24 cellular contexts compared by ENCODE assay signal in genomic region chr22:44427506-44428470, GRCh38.
DNase-seq lines count a peak whose midpoint lies in the region; ATAC-seq, FAIRE-seq and TF ChIP-seq lines count a peak whose summit lies in the region.
"Had no signal": no experiment of that assay in that cellular context is flagged by ENCODE, and none has a peak within 500 bp of the region (broad histone marks: within the 10 kb centered on the region; RNA-seq: fewer than 3 reads in every experiment).

No MANE protein-coding gene starts in this region.

- H3K79me2 ChIP-seq in neural progenitor cell (ENCODE audit: low read depth) = no peaks in the 10 kb centered on the region

- H3K4me1 ChIP-seq in kidney (ENCODE audit: control insufficient read depth in 1 of 2, insufficient read depth in 1 of 2, low read depth in 1 of 2, low read length in 2 of 2) = no peaks in the 10 kb centered on the region
- H3K4me1 ChIP-seq in neural progenitor cell = peaks cover 9% of the 10 kb centered on the region
- peaks cover 0 to 9% (median 2%) of the 10 kb centered on the region in 6 donors for H3K4me1 ChIP-seq in spleen
- H3K4me1 ChIP-seq: A549; BLaER1 treated with 17β-estradiol and CSF1 and Interleukin-3, amounts not matched to agents 10 nM and 100 nM had no signal

- H2AFZ ChIP-seq in neural progenitor cell (replicated peaks) = no peak overlapping the region

- TF ChIP-seq POLR2A in spleen (IDR thresholded peaks at IDR 0.05) = no peak

- POLR2A ChIA-PET in activated CD4-positive, alpha-beta memory T cell treated with anti-CD3 and anti-CD28 coated beads for 36 hours (lab: Charles Lee) = no interaction called here

- H3K36me3 ChIP-seq in kidney (ENCODE audit: control insufficient read depth in 1 of 2, insufficient read depth in 2 of 2, low read length in 2 of 2) (no peaks in the 10 kb centered on the region), neural progenitor cell (no peaks in the 10 kb centered on the region), spleen (no peaks in the 10 kb centered on the region)
- H3K36me3 ChIP-seq: BLaER1 treated with 17β-estradiol and CSF1 and Interleukin-3, amounts not matched to agents 10 nM and 100 nM had no signal

- CTCF ChIA-PET in activated CD4-positive, alpha-beta memory T cell treated with anti-CD3 and anti-CD28 coated beads for 36 hours (lab: Charles Lee) = interaction anchor here (0.6 kb wide), 1 partner anchor 351 kb away, joined by 3 read pairs; no protein-coding TSS in a partner anchor

- no peaks in the 10 kb centered on the region for H3K27me3 ChIP-seq in neural progenitor cell
- peaks cover 0 to 55% (median 0%) of the 10 kb centered on the region in 7 donors for H3K27me3 ChIP-seq in spleen (replicated peaks in 1 of 7)
- H3K27me3 ChIP-seq: BLaER1 treated with 17β-estradiol and CSF1 and Interleukin-3, amounts not matched to agents 10 nM and 100 nM had no signal

- H3K9ac ChIP-seq in kidney (ENCODE audit: low read length in 2 of 2) (no peak overlapping the region), neural progenitor cell (no peak overlapping the region)
- H3K9ac ChIP-seq: BLaER1 treated with 17β-estradiol and CSF1 and Interleukin-3, amounts not matched to agents 10 nM and 100 nM; SK-N-SH had no signal

- no peak overlapping the region for H3K27ac ChIP-seq in kidney (ENCODE audit: low read depth in 2 of 2, low read length in 2 of 2)
- no peak overlapping the region for H3K27ac ChIP-seq in neural progenitor cell
- H3K27ac ChIP-seq in spleen = no peak overlapping the region
- H3K27ac ChIP-seq: A549; BLaER1 treated with 17β-estradiol and CSF1 and Interleukin-3, amounts not matched to agents 10 nM and 100 nM had no signal

- H3K9me3 Mint-ChIP-seq in neural progenitor cell = no peaks in the 10 kb centered on the region
- H3K9me3 Mint-ChIP-seq in activated CD4-positive, alpha-beta memory T cell treated with anti-CD3 and anti-CD28 coated beads for 36 hours = no peaks in the 10 kb centered on the region
- H3K9me3 Mint-ChIP-seq: CD8-positive, alpha-beta T cell had no signal

- no peak overlapping the region for H3K4me3 ChIP-seq in kidney (ENCODE audit: low read length in 2 of 2)
- H3K4me3 ChIP-seq in neural progenitor cell = no peak overlapping the region
- H3K4me3 ChIP-seq in spleen = no peak overlapping the region
- H3K4me3 ChIP-seq: A549; BLaER1 treated with 17β-estradiol and CSF1 and Interleukin-3, amounts not matched to agents 10 nM and 100 nM; GM12878; K562 had no signal

- no peak for TF ChIP-seq CTCF in kidney (IDR thresholded peaks at IDR 0.05; ENCODE audit: borderline replicate concordance, extremely low read depth, insufficient read depth)
- no peak for TF ChIP-seq CTCF in neural progenitor cell (IDR thresholded peaks at IDR 0.05)
- no peak for TF ChIP-seq CTCF in spleen (IDR thresholded peaks at IDR 0.05 in 8 of 11, conservative IDR thresholded peaks at IDR 0.05 in 3 of 11)

- H3K9me3 ChIP-seq in kidney (ENCODE audit: control insufficient read depth in 1 of 2, low read length in 2 of 2) = no peaks in the 10 kb centered on the region
- no peaks in the 10 kb centered on the region for H3K9me3 ChIP-seq in neural progenitor cell (ENCODE audit: low read depth)
- H3K9me3 ChIP-seq in spleen = no peaks in the 10 kb centered on the region
- H3K9me3 ChIP-seq: A549; BLaER1 treated with 17β-estradiol and CSF1 and Interleukin-3, amounts not matched to agents 10 nM and 100 nM; SK-N-SH had no signal

- peaks cover 6% of the 10 kb centered on the region for H3F3A ChIP-seq in neural progenitor cell (ENCODE audit: low read depth)

- WGBS in spleen, 5 donors = 76 to 86% (median 83%) methylated on average over 20 to 21 of the region's 21 CpGs

- no peaks in the 10 kb centered on the region for H4K20me1 ChIP-seq in neural progenitor cell (ENCODE audit: low read depth)
- H4K20me1 ChIP-seq: BLaER1 treated with 17β-estradiol and CSF1 and Interleukin-3, amounts not matched to agents 10 nM and 100 nM had no signal

- H3K36me3 Mint-ChIP-seq in neural progenitor cell = no peaks in the 10 kb centered on the region
- no peaks in the 10 kb centered on the region for H3K36me3 Mint-ChIP-seq in activated CD4-positive, alpha-beta memory T cell treated with anti-CD3 and anti-CD28 coated beads for 36 hours
- H3K36me3 Mint-ChIP-seq: CD8-positive, alpha-beta T cell had no signal

- peaks cover 28% of the 10 kb centered on the region for H3K4me1 Mint-ChIP-seq in neural progenitor cell
- no peaks in the 10 kb centered on the region for H3K4me1 Mint-ChIP-seq in activated CD4-positive, alpha-beta memory T cell treated with anti-CD3 and anti-CD28 coated beads for 36 hours (ENCODE audit: low read depth)

- ATAC-seq in Right ventricle myocardium inferior (no peak), GM21619 (IDR thresholded peaks at IDR 0.05; ENCODE audit: unreplicated experiment) (no peak), GM18873 (IDR thresholded peaks at IDR 0.05; ENCODE audit: low FRiP score, unreplicated experiment) (no peak)
- ATAC-seq: A549; CD8-positive, alpha-beta T cell; GM12878; HCT116; K562 had no signal

- H3K27ac Mint-ChIP-seq in neural progenitor cell = peak overlapping the region; percentile 78
- no peak overlapping the region for H3K27ac Mint-ChIP-seq in activated CD4-positive, alpha-beta memory T cell treated with anti-CD3 and anti-CD28 coated beads for 36 hours
- H3K27ac Mint-ChIP-seq: CD8-positive, alpha-beta T cell had no signal

- no peak for FAIRE-seq in kidney (lab: Jason Lieb, UNC)
- FAIRE-seq: A549, GM12878, GM18507, K562 had no signal

- no peak overlapping the region for H3K4me2 ChIP-seq in neural progenitor cell
- H3K4me2 ChIP-seq: A549; BLaER1 treated with 17β-estradiol and CSF1 and Interleukin-3, amounts not matched to agents 10 nM and 100 nM; SK-N-SH had no signal

- H3K4me3 Mint-ChIP-seq in neural progenitor cell = no peak overlapping the region
- H3K4me3 Mint-ChIP-seq in activated CD4-positive, alpha-beta memory T cell treated with anti-CD3 and anti-CD28 coated beads for 36 hours = no peak overlapping the region
- H3K4me3 Mint-ChIP-seq: CD8-positive, alpha-beta T cell had no signal

- DNase-seq in cardiac septum (ENCODE audit: low spot score) (peak; percentile 46), Right ventricle myocardium inferior (ENCODE audit: missing footprints) (no peak), kidney (peak; percentile 10), neural progenitor cell (ENCODE audit: low spot score) (no peak), spleen (peak; percentile 36)
- no peak for DNase-seq in activated CD4-positive, alpha-beta memory T cell treated with anti-CD3 and anti-CD28 coated beads for 36 hours
- DNase-seq: Calu3; CD8-positive, alpha-beta T cell; EL; MV-4-11; NCI-H187; NCI-H2227 treated with DMSO at 0.1 percent for 48 hours; NCI-H510A treated with DMSO at 0.1 percent for 48 hours; NCI-H774; SHP77 treated with DMSO at 0.1 percent for 48 hours; SK-N-SH had no signal

- peaks cover 2% of the 10 kb centered on the region for H3K27me3 Mint-ChIP-seq in neural progenitor cell (ENCODE audit: insufficient read depth, low read depth)
- H3K27me3 Mint-ChIP-seq in activated CD4-positive, alpha-beta memory T cell treated with anti-CD3 and anti-CD28 coated beads for 36 hours = peaks cover 4% of the 10 kb centered on the region

- intact Hi-C loops in cardiac septum (cut with DNase I) = no loop called here
- intact Hi-C loops in Right ventricle myocardium inferior (cut with DNase I) = no loop called here
- intact Hi-C loops in kidney (cut with DNase I) = no loop called here
- intact Hi-C loops in spleen (cut with DNase I; ENCODE audit: low total_unique reads) = no loop called here
- intact Hi-C loops in activated CD4-positive, alpha-beta memory T cell treated with anti-CD3 and anti-CD28 coated beads for 36 hours (cut with micrococcal nuclease) = no loop called here

Comparison
In these comparisons a context has a peak if more than half of its experiments do, and no peak if none do; other contexts are left out.
1. DNase-seq: peak in cardiac septum (single experiment), kidney (single experiment) and spleen (single experiment); none in Right ventricle myocardium inferior (single experiment), neural progenitor cell (single experiment) and activated CD4-positive, alpha-beta memory T cell treated with anti-CD3 and anti-CD28 coated beads for 36 hours (single experiment).